In genomic region chr4:185931986-185932385, GRCh38 we compare ENCODE assay signal across 25 cellular contexts.
DNase-seq lines count a peak whose midpoint lies in the region; ATAC-seq and TF ChIP-seq lines count a peak whose summit lies in the region.
"Had no signal": no experiment of that assay in that cellular context is flagged by ENCODE, and none has a peak within 500 bp of the region (broad histone marks: within the 10 kb centered on the region; RNA-seq: fewer than 3 reads in every experiment).

No MANE protein-coding gene starts in this region.

- H3K9me3 ChIP-seq in skeletal muscle satellite cell (replicated peaks; ENCODE audit: low read length) = no peaks in the 10 kb centered on the region
- H3K9me3 ChIP-seq: BLaER1, Caco-2, ovary had no signal

- no peak for TF ChIP-seq CTCF in brain (conservative IDR thresholded peaks at IDR 0.05)

- peaks cover 0 to 3% (median 0%) of the 10 kb centered on the region in 5 experiments for H3K9me3 Mint-ChIP-seq in brain
- H3K9me3 Mint-ChIP-seq: endodermal cell had no signal

- H3K4me3 Mint-ChIP-seq in brain = peak overlapping the region in 1 of 5 experiments; percentile 30
- H3K4me3 Mint-ChIP-seq: endodermal cell; naive thymus-derived CD4-positive, alpha-beta T cell had no signal

- H3K4me1 Mint-ChIP-seq in brain = peaks cover 30% of the 10 kb centered on the region
- H3K4me1 Mint-ChIP-seq: endodermal cell; naive thymus-derived CD4-positive, alpha-beta T cell had no signal

- H3K27me3 ChIP-seq in skeletal muscle satellite cell (ENCODE audit: control insufficient read depth, insufficient read depth, low read length) = no peaks in the 10 kb centered on the region
- H3K27me3 ChIP-seq: BLaER1, ovary had no signal

- intact Hi-C loops in sciatic nerve (cut with DNase I) = no loop called here

- DNase-seq in HT1080 (ENCODE audit: low read depth) = peak; percentile 26
- DNase-seq in iris pigment epithelial cell (ENCODE audit: low read depth) = peak; percentile 51
- no peak for DNase-seq in NCI-H187 treated with DMSO at 0.1 percent for 48 hours (lab: John Stamatoyannopoulos, UW)
- no peak for DNase-seq in left lobe of liver (ENCODE audit: low spot score)
- no peak for DNase-seq in CD1c-positive myeloid dendritic cell (ENCODE audit: extremely low spot score)
- DNase-seq in sciatic nerve (ENCODE audit: low spot score) = no peak
- DNase-seq: ACHN; activated CD4-positive, alpha-beta T cell treated with anti-CD3 and anti-CD28 coated beads for 4 hours; activated CD8-positive, alpha-beta memory T cell treated with anti-CD3 and anti-CD28 coated beads for 24 hours; activated gamma-delta T cell; activated T-cell treated with anti-CD3 and anti-CD28 coated beads, Interleukin-2, amount 50 U/mL, for 1 hour; Caco-2; cortex of kidney; endodermal cell; naive thymus-derived CD4-positive, alpha-beta T cell; NCI-H1092; NCI-H2029 treated with DMSO at 0.1 percent for 48 hours; NCI-H226; ovary; retina; stimulated activated CD8-positive, alpha-beta memory T cell treated with anti-CD3 and anti-CD28 coated beads, Interleukin-4, amount 100 ng/mL, for 48 hours had no signal

- no peak for ATAC-seq in left lobe of liver
- ATAC-seq in sciatic nerve = no peak
- ATAC-seq: HCT116; naive thymus-derived CD4-positive, alpha-beta T cell had no signal

- H3K4me3 ChIP-seq in skeletal muscle satellite cell (ENCODE audit: low read length) = peak overlapping the region; percentile 33
- H3K4me3 ChIP-seq: BLaER1, ovary had no signal

- peak overlapping the region; percentile 68 for H3K4me2 ChIP-seq in skeletal muscle satellite cell (ENCODE audit: low read length)
- H3K4me2 ChIP-seq: BLaER1 had no signal

- peak overlapping the region in 3 of 5 experiments; percentile 34 to 82 (median 72) for H3K27ac Mint-ChIP-seq in brain
- H3K27ac Mint-ChIP-seq: endodermal cell; naive thymus-derived CD4-positive, alpha-beta T cell had no signal

- peak overlapping the region; percentile 68 for H3K9ac ChIP-seq in skeletal muscle satellite cell (ENCODE audit: low read depth, low read length)
- H3K9ac ChIP-seq: BLaER1 had no signal

- peaks cover 40% of the 10 kb centered on the region for H3K36me3 Mint-ChIP-seq in brain
- H3K36me3 Mint-ChIP-seq: naive thymus-derived CD4-positive, alpha-beta T cell had no signal

- H3K36me3 ChIP-seq in skeletal muscle satellite cell (ENCODE audit: insufficient read depth, low read length) = no peaks in the 10 kb centered on the region
- H3K36me3 ChIP-seq: BLaER1, ovary had no signal

- H3K4me1 ChIP-seq in skeletal muscle satellite cell (ENCODE audit: control insufficient read depth, insufficient read depth, low read length) = peaks cover 16% of the 10 kb centered on the region
- H3K4me1 ChIP-seq: BLaER1, Caco-2 had no signal

- H3K27me3 Mint-ChIP-seq in brain = peaks cover 31% of the 10 kb centered on the region

Comparison
In these comparisons a context has a peak if more than half of its experiments do, and no peak if none do; other contexts are left out.
1. DNase-seq: peak in HT1080 (single experiment) and iris pigment epithelial cell (single experiment); none in NCI-H187 treated with DMSO at 0.1 percent for 48 hours (single experiment), left lobe of liver (single experiment), CD1c-positive myeloid dendritic cell (single experiment) and sciatic nerve (single experiment).